In the genomic region with DNA sequence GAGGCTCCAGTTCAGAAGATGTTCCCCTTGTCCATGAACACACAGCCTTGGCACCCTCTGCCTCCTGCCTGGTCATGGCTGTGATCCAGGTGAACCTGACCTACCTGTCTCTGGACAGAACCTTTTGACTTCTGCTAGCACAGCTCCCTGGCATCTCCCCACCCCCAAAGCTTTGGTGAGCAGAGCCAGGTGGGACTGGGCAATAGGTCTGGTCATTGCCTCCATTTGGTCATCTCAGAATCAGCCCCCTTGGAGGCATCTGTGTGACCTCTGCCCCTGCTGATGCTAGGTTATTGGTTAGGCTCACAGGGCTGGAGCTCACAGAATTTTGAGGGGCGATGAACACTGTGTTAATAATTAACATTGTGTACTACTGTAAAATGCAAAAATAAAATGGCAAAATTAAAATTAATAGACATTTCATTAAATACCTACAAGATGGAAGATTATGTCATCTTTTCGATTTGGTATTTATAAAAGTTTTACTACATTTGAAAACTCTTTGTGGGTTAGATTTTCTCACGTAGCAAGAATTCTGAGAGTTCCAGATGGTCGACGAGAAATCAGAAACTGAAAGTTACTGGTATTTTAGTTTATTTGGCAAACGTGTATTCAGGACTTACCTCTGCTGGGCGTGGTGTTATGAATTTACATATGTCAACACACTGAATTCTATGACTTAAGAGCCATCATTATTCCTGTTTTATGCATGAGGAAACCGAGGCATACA, we compare ENCODE assay signal across 13 cellular contexts. TPM values are rescaled to one million over a fixed set of nuclear protein-coding genes. Genes with fewer than 3 reads are reported as not detected.
DNase-seq lines count a peak whose midpoint lies in the region; ATAC-seq and TF ChIP-seq lines count a peak whose summit lies in the region.
"Had no signal": no experiment of that assay in that cellular context is flagged by ENCODE, and none has a peak within 500 bp of the region (broad histone marks: within the 10 kb centered on the region; RNA-seq: fewer than 3 reads in every experiment).

No MANE protein-coding gene starts in this region.

- H3K4me3 ChIP-seq in epithelial cell of esophagus (ENCODE audit: low read length) (no peak overlapping the region), dorsolateral prefrontal cortex (no peak overlapping the region)
- H3K4me3 ChIP-seq: sigmoid colon had no signal

- H3K4me1 Mint-ChIP-seq in Calu3 (ENCODE audit: low read depth, unreplicated experiment), result peaks cover 43% of the 10 kb centered on the region

- no peaks in the 10 kb centered on the region for H3K27me3 ChIP-seq in dorsolateral prefrontal cortex
- H3K27me3 ChIP-seq: sigmoid colon had no signal

- H3K27ac Mint-ChIP-seq in Calu3 (ENCODE audit: unreplicated experiment), result peak overlapping the region; percentile 52
- H3K27ac Mint-ChIP-seq: activated naive CD4-positive, alpha-beta T cell treated with anti-CD3 and anti-CD28 coated beads, Interleukin-2, amount 10 ng/mL, durations not matched to agents 7 days and 5 days had no signal

- H3K4me3 Mint-ChIP-seq in Calu3 (ENCODE audit: low read depth, unreplicated experiment), result no peak overlapping the region
- H3K4me3 Mint-ChIP-seq: activated naive CD4-positive, alpha-beta T cell treated with anti-CD3 and anti-CD28 coated beads, Interleukin-2, amount 10 ng/mL, durations not matched to agents 7 days and 5 days had no signal

- peaks cover 17% of the 10 kb centered on the region for H3K36me3 Mint-ChIP-seq in Calu3 (ENCODE audit: insufficient read depth, unreplicated experiment)
- H3K36me3 Mint-ChIP-seq: activated naive CD4-positive, alpha-beta T cell treated with anti-CD3 and anti-CD28 coated beads, Interleukin-2, amount 10 ng/mL, durations not matched to agents 7 days and 5 days had no signal

- TF ChIP-seq CTCF in Calu3 (IDR thresholded peaks at IDR 0.05; ENCODE audit: unreplicated experiment) (no peak), epithelial cell of esophagus (IDR thresholded peaks at IDR 0.05; ENCODE audit: insufficient read depth, low read depth, low read length, missing control alignments) (no peak), dorsolateral prefrontal cortex (IDR thresholded peaks at IDR 0.05 in 54 of 56, conservative IDR thresholded peaks at IDR 0.05 in 2 of 56; ENCODE audit: low read depth in 1 of 56, partially characterized antibody in 56 of 56) (no peak)

- intact Hi-C loops in Calu3 (cut with micrococcal nuclease; ENCODE audit: unreplicated experiment) (no loop called here), dorsolateral prefrontal cortex (cut with DNase I) (loop anchor here in 1 of 2 donors (10.0 kb wide), 1 partner anchor 84 kb away; a partner anchor contains a TSS)

- H3K9me3 Mint-ChIP-seq in Calu3 (ENCODE audit: low read depth, unreplicated experiment), result no peaks in the 10 kb centered on the region
- H3K9me3 Mint-ChIP-seq: activated naive CD4-positive, alpha-beta T cell treated with anti-CD3 and anti-CD28 coated beads, Interleukin-2, amount 10 ng/mL, durations not matched to agents 7 days and 5 days had no signal

- BruUV-seq in Calu3 (replicated peaks; lab: Mats Ljungman, UMichigan), result no TSS peak

- DNase-seq in Calu3 (no peak), epithelial cell of esophagus (ENCODE audit: low read depth) (peak; percentile 30), dorsolateral prefrontal cortex (no peak), activated gamma-delta T cell treated with Interleukin-2 at 50 U/mL for 16 hours (no peak)
- DNase-seq in activated CD4-positive, alpha-beta T cell treated with anti-CD3 and anti-CD28 coated beads, Interleukin-2, amount 50 U/mL, for 48 hours, result no peak
- no peak for DNase-seq in stimulated activated CD8-positive, alpha-beta memory T cell treated with anti-CD3 and anti-CD28 coated beads, Interleukin-4, amount 100 ng/mL, for 48 hours
- DNase-seq: activated naive CD4-positive, alpha-beta T cell treated with anti-CD3 and anti-CD28 coated beads, Interleukin-2, amount 10 ng/mL, durations not matched to agents 7 days and 5 days; NCI-H748 treated with DMSO at 0.1 percent for 48 hours; sigmoid colon; stimulated activated naive CD8-positive, alpha-beta T cell treated with anti-CD3 and anti-CD28 coated beads, Interleukin-15, Interleukin-2, amounts not matched to agents 100 U/mL and 50 U/mL, for 24 hours; WERI-Rb-1 had no signal

- peak; percentile 70 for ATAC-seq in GM19395 (IDR thresholded peaks at IDR 0.05; ENCODE audit: unreplicated experiment)
- ATAC-seq in HG03354 (IDR thresholded peaks at IDR 0.05; ENCODE audit: poor library complexity, severe bottlenecking, unreplicated experiment), result peak; percentile 72
- ATAC-seq: stimulated activated naive CD8-positive, alpha-beta T cell treated with anti-CD3 and anti-CD28 coated beads, Interleukin-15, Interleukin-2, amounts not matched to agents 100 U/mL and 50 U/mL, for 24 hours had no signal

- H3K27me3 Mint-ChIP-seq in Calu3 (ENCODE audit: unreplicated experiment), result no peaks in the 10 kb centered on the region
- H3K27me3 Mint-ChIP-seq: activated naive CD4-positive, alpha-beta T cell treated with anti-CD3 and anti-CD28 coated beads, Interleukin-2, amount 10 ng/mL, durations not matched to agents 7 days and 5 days had no signal

- CTCF ChIA-PET in Calu3 (lab: Charles Lee), result interaction anchor here (1.0 kb wide), 1 partner anchor 397 kb away, joined by 3 read pairs; no protein-coding TSS in a partner anchor

- H3K27ac ChIP-seq in dorsolateral prefrontal cortex, result no peak overlapping the region
- H3K27ac ChIP-seq: sigmoid colon, WERI-Rb-1 had no signal

RNA-seq across cellular contexts. Expression of a gene that starts 8.3 kb away (rescaled TPM):
- total RNA-seq in Calu3 (2022) (56.8 and 83.2 TPM in 2 replicates), dorsolateral prefrontal cortex (100 to 1,000 TPM; 174 to 603 (median 325) TPM)

RNA-seq across cellular contexts. Expression of a gene that starts 35.8 kb away (rescaled TPM):
- total RNA-seq in Calu3 (2022), result not detected in 2 replicates
- 1 to 10 TPM in 2 of 120 experiments, under 1 TPM in 8, not detected in 110; 0.41 to 1.8 (median 0.82) TPM for total RNA-seq in dorsolateral prefrontal cortex
- total RNA-seq: sigmoid colon had no signal
